Comparison of ENCODE assay signal across 12 cellular contexts in the genomic region with DNA sequence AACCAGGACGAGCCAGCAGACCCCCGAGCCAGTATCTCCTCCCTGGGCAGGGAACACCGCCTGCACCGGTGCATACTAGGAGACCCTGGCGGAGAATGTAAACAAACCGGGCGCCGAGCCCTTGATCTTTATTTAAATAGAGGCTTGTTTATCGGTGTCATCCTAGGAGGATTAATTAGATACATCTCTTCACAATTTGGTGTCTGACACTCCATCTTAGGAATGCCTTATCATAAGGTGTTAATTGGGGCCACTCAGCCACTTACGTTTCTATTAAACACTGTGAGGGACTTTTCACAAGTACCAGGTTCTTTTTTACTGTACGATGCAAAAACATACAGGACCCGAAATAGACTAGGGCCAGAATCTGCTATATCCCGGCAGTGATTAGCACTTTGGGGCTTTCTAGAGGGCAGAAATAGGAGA. TPM values are rescaled to one million over a fixed set of nuclear protein-coding genes. Genes with fewer than 3 reads are reported as not detected.
DNase-seq lines count a peak whose midpoint lies in the region; ATAC-seq, FAIRE-seq and TF ChIP-seq lines count a peak whose summit lies in the region.
"Had no signal": no experiment of that assay in that cellular context is flagged by ENCODE, and none has a peak within 500 bp of the region (broad histone marks: within the 10 kb centered on the region; RNA-seq: fewer than 3 reads in every experiment).

No MANE protein-coding gene starts in this region.

- BruUV-seq in HepG2 (replicated peaks; lab: Mats Ljungman, UMichigan), result no TSS peak

- H3K36me3 Mint-ChIP-seq in activated CD4-positive, alpha-beta T cell treated with anti-CD3 and anti-CD28 coated beads, Interleukin-2, amount 10 ng/mL, durations not matched to agents 24 days and 14 days (ENCODE audit: low read depth), result peaks cover 10% of the 10 kb centered on the region
- peaks cover 1 to 6% of the 10 kb centered on the region in 2 donors for H3K36me3 Mint-ChIP-seq in activated T-cell treated with anti-CD3 and anti-CD28 coated beads, Interleukin-2, amount 50 U/mL, for 72 hours (ENCODE audit: insufficient read depth in 2 of 2)

- no peaks in the 10 kb centered on the region for H3K36me3 ChIP-seq in HepG2 (replicated peaks in 1 of 2; ENCODE audit: control insufficient read depth in 1 of 2, insufficient read depth in 2 of 2, low read length in 2 of 2)
- H3K36me3 ChIP-seq in stomach, result no peaks in the 10 kb centered on the region
- H3K36me3 ChIP-seq: MG63 had no signal

- TF ChIP-seq RAD21 in HepG2 (CRISPR knock-in tag; IDR thresholded peaks at IDR 0.05), result no peak

- WGBS in HepG2 (ENCODE audit: low lambda C conversion rate), result under 1% methylated on average over 13 of the region's 13 CpGs
- 5 to 15% (median 7%) methylated on average over 13 of the region's 13 CpGs for WGBS in stomach, 5 donors

- no peak overlapping the region for H2AFZ ChIP-seq in HepG2 (ENCODE audit: low read length)

- H3K79me2 ChIP-seq in HepG2 (ENCODE audit: insufficient read depth, low read length), result no peaks in the 10 kb centered on the region

- POLR2A ChIA-PET in HepG2 (lab: Yijun Ruan, JAX), result no interaction called here

- peaks cover 28% of the 10 kb centered on the region for H3K4me1 Mint-ChIP-seq in activated CD4-positive, alpha-beta T cell treated with anti-CD3 and anti-CD28 coated beads, Interleukin-2, amount 10 ng/mL, durations not matched to agents 24 days and 14 days
- peaks cover 30% of the 10 kb centered on the region for H3K4me1 Mint-ChIP-seq in activated T-cell treated with anti-CD3 and anti-CD28 coated beads, Interleukin-2, amount 50 U/mL, for 72 hours (ENCODE audit: low read depth)

- intact Hi-C loops in activated CD4-positive, alpha-beta T cell treated with anti-CD3 and anti-CD28 coated beads, Interleukin-2, amount 10 ng/mL, durations not matched to agents 24 days and 14 days (cut with micrococcal nuclease), result loop anchor here (5.0 kb wide), 2 partner anchors 213 to 633 kb away; a partner anchor contains a TSS
- intact Hi-C loops in HepG2 (cut with micrococcal nuclease; ENCODE audit: unreplicated experiment) (loop anchor here (5.0 to 10.0 kb wide), 3 partner anchors 171 to 573 kb away; a partner anchor contains a TSS), stomach (cut with DNase I; ENCODE audit: low total_unique reads) (loop anchor here (10.0 kb wide), 1 partner anchor 601 kb away; no protein-coding TSS in a partner anchor)

- H3K9me3 Mint-ChIP-seq in activated CD4-positive, alpha-beta T cell treated with anti-CD3 and anti-CD28 coated beads, Interleukin-2, amount 10 ng/mL, durations not matched to agents 24 days and 14 days, result no peaks in the 10 kb centered on the region
- no peaks in the 10 kb centered on the region for H3K9me3 Mint-ChIP-seq in activated T-cell treated with anti-CD3 and anti-CD28 coated beads, Interleukin-2, amount 50 U/mL, for 72 hours

- FAIRE-seq in HepG2 (lab: Jason Lieb, UNC), result no peak

- H3K4me3 ChIP-seq in HepG2 (replicated peaks in 1 of 3; ENCODE audit: insufficient read depth in 1 of 3, low read depth in 2 of 3, low read length in 3 of 3), result peak overlapping the region in 1 of 3 experiments; percentile 62; a peak in 2 of 6 replicates
- H3K4me3 ChIP-seq in stomach, result peak overlapping the region in 3 of 4 donors; percentile 57 to 68 (median 64)

- no peak for TF ChIP-seq POLR2A in HepG2 (IDR thresholded peaks at IDR 0.05; ENCODE audit: insufficient read depth in 1 of 2, low read depth in 2 of 2, low read length in 2 of 2)
- no peak for TF ChIP-seq POLR2A in stomach (IDR thresholded peaks at IDR 0.05)

- H3K9me3 ChIP-seq in HepG2 (ENCODE audit: low read length) (no peaks in the 10 kb centered on the region), stomach (no peaks in the 10 kb centered on the region)
- H3K9me3 ChIP-seq: MG63 had no signal

- in situ Hi-C loops in HepG2 (cut with HindIII; ENCODE audit: extremely low pct_ligation_motif_present, low pct_unique_long_range_greater_than_20kb), result loop anchor here (5.0 kb wide), 1 partner anchor 608 kb away; no protein-coding TSS in a partner anchor

- H3K4me2 ChIP-seq in HepG2 (ENCODE audit: low read depth, low read length), result peak overlapping the region; percentile 97

- DNase-seq in activated CD4-positive, alpha-beta T cell treated with anti-CD3 and anti-CD28 coated beads, Interleukin-2, amount 10 ng/mL, durations not matched to agents 24 days and 14 days, result no peak
- no peak for DNase-seq in activated CD4-positive, alpha-beta T cell treated with anti-CD3 and anti-CD28 coated beads, Interleukin-2, amount 50 U/mL, for 4 hours
- no peak for DNase-seq in activated T-cell treated with anti-CD3 and anti-CD28 coated beads, Interleukin-2, amount 50 U/mL, for 72 hours
- DNase-seq in HepG2 (ENCODE audit: low spot score), result no peak
- no peak for DNase-seq in stomach
- DNase-seq in NCI-H2196 (lab: John Stamatoyannopoulos, UW; ENCODE audit: unreplicated experiment), result no peak
- no peak for DNase-seq in GM19240 (ENCODE audit: insufficient read length, low spot score)
- DNase-seq: activated gamma-delta T cell treated with Interleukin-2 at 50 U/mL for 16 hours; MG63; SHP77 treated with DMSO at 0.1 percent for 48 hours; stimulated activated CD4-positive, alpha-beta T cell treated with anti-CD3 and anti-CD28 coated beads, Interleukin-1b, Interleukin-23, amount 100 ng/mL, for 48 hours had no signal

- H3K27me3 ChIP-seq in HepG2 (ENCODE audit: control insufficient read depth in 1 of 2, insufficient read depth in 2 of 2, low read length in 2 of 2), result peaks cover 12 to 62% of the 10 kb centered on the region in 2 experiments
- peaks cover 7 to 78% (median 44%) of the 10 kb centered on the region in 3 donors for H3K27me3 ChIP-seq in stomach
- H3K27me3 ChIP-seq: MG63 had no signal

- ATAC-seq in activated T-cell treated with anti-CD3 and anti-CD28 coated beads, Interleukin-2, amount 50 U/mL, for 72 hours (replicated peaks in 1 of 2), result no peak
- ATAC-seq in HepG2, result 0 out of 3 replicates have a peak, but pooled peaks have one; percentile 10
- ATAC-seq in GM21576 (IDR thresholded peaks at IDR 0.05; ENCODE audit: unreplicated experiment), result no peak

- TF ChIP-seq EP300 in HepG2 (IDR thresholded peaks at IDR 0.05; ENCODE audit: low read depth in 2 of 2, low read length in 2 of 2) (no peak), HepG2 (CRISPR knock-in tag; IDR thresholded peaks at IDR 0.05; ENCODE audit: borderline replicate concordance) (no peak), stomach (IDR thresholded peaks at IDR 0.05) (no peak)

- H3K27me3 Mint-ChIP-seq in activated CD4-positive, alpha-beta T cell treated with anti-CD3 and anti-CD28 coated beads, Interleukin-2, amount 10 ng/mL, durations not matched to agents 24 days and 14 days, result peaks cover 70% of the 10 kb centered on the region
- peaks cover 70% of the 10 kb centered on the region for H3K27me3 Mint-ChIP-seq in activated T-cell treated with anti-CD3 and anti-CD28 coated beads, Interleukin-2, amount 50 U/mL, for 72 hours (ENCODE audit: low read depth)

- CTCF ChIA-PET in HepG2 (lab: Yijun Ruan, JAX; ENCODE audit: low intra/inter-chr PET ratio, low total read pairs), result no interaction called here

- H3K4me1 ChIP-seq in HepG2 (ENCODE audit: insufficient read depth, low read length) (peaks cover 34% of the 10 kb centered on the region), stomach (peaks cover 24 to 40% (median 33%) of the 10 kb centered on the region in 4 donors)

- no peak for TF ChIP-seq CTCF in HepG2 (CRISPR knock-in tag; IDR thresholded peaks at IDR 0.05)
- no peak for TF ChIP-seq CTCF in stomach (IDR thresholded peaks at IDR 0.05)

- H4K20me1 ChIP-seq in HepG2 (ENCODE audit: insufficient read depth, low read length), result 0 out of 2 replicates have a peak, but pooled peaks cover 3% of the 10 kb centered on the region

- peak overlapping the region; percentile 94 for H3K4me3 Mint-ChIP-seq in activated CD4-positive, alpha-beta T cell treated with anti-CD3 and anti-CD28 coated beads, Interleukin-2, amount 10 ng/mL, durations not matched to agents 24 days and 14 days
- peak overlapping the region; percentile 94 to 96 for H3K4me3 Mint-ChIP-seq in activated T-cell treated with anti-CD3 and anti-CD28 coated beads, Interleukin-2, amount 50 U/mL, for 72 hours

- H3K27ac ChIP-seq in HepG2 (ENCODE audit: extremely low read length, insufficient read depth, low read length) (no peak overlapping the region), stomach (no peak overlapping the region)

- no peak overlapping the region for H3K9ac ChIP-seq in HepG2 (ENCODE audit: insufficient read depth, low read depth, low read length)

- H3K27ac Mint-ChIP-seq in activated CD4-positive, alpha-beta T cell treated with anti-CD3 and anti-CD28 coated beads, Interleukin-2, amount 10 ng/mL, durations not matched to agents 24 days and 14 days, result peak overlapping the region; percentile 39
- peak overlapping the region; percentile 92 for H3K27ac Mint-ChIP-seq in activated T-cell treated with anti-CD3 and anti-CD28 coated beads, Interleukin-2, amount 50 U/mL, for 72 hours

RNA-seq across cellular contexts. Expression of a gene that starts 8.0 kb away (rescaled TPM):
- 7.4 and 7.8 TPM in 2 replicates for total RNA-seq in activated CD4-positive, alpha-beta T cell treated with anti-CD3 and anti-CD28 coated beads, Interleukin-2, amount 10 ng/mL, durations not matched to agents 24 days and 14 days
- total RNA-seq in activated T-cell treated with anti-CD3 and anti-CD28 coated beads, Interleukin-2, amount 50 U/mL, for 72 hours, result 1 to 10 TPM; 1.2 to 7.2 TPM
- total RNA-seq in HepG2 (2016; rRNA removed; fragmentation: Illumina TruSeq; extraction: Trizol) (0.11 and 0.28 TPM in 2 replicates), stomach (under 1 TPM in 2 of 5 donors, not detected in 3; 0.55 to 0.58 TPM)
- total RNA-seq in HepG2 (2016; cell fraction: cytosol; rRNA removed; fragmentation: Illumina TruSeq; extraction: Trizol; ENCODE audit: low read depth), result 0.09 TPM in 1 of 2 replicates, not detected in the other
- 0.15 and 0.24 TPM in 2 replicates for total RNA-seq in HepG2 (2016; cell fraction: insoluble cytoplasmic fraction; rRNA removed; fragmentation: Illumina TruSeq; extraction: Trizol)
- total RNA-seq in HepG2 (2016; cell fraction: membrane; rRNA removed; fragmentation: Illumina TruSeq; extraction: Trizol), result 0.06 and 0.10 TPM in 2 replicates
- total RNA-seq in HepG2 (2016; cell fraction: nucleus; rRNA removed; fragmentation: Illumina TruSeq; extraction: Trizol), result not detected in 2 replicates
- polyA plus RNA-seq in HepG2 (2011; rRNA removed) (0.10 and 0.12 TPM in 2 replicates), stomach (under 1 TPM in 2 of 3 donors, not detected in 1; 0.10 to 0.12 TPM)
- polyA plus RNA-seq in HepG2 (2011; cell fraction: cytosol; rRNA removed), result 0.05 and 0.12 TPM in 2 replicates
- 0.05 and 0.09 TPM in 2 replicates for polyA plus RNA-seq in HepG2 (2011; cell fraction: nucleus; rRNA removed)
- 0.04 TPM in 1 of 2 replicates, not detected in the other for polyA plus RNA-seq in HepG2 (2012)
- 0.06 TPM in 1 of 2 replicates, not detected in the other for polyA plus RNA-seq in HepG2 (2016; cell fraction: cytosol; fragmentation: Illumina TruSeq; extraction: Trizol; ENCODE audit: low read depth)
- polyA plus RNA-seq in HepG2 (2016; cell fraction: insoluble cytoplasmic fraction; fragmentation: Illumina TruSeq; extraction: Trizol; ENCODE audit: low read depth), result 0.27 and 0.40 TPM in 2 replicates
- not detected in 2 replicates for polyA plus RNA-seq in HepG2 (2016; cell fraction: membrane; fragmentation: Illumina TruSeq; extraction: Trizol; ENCODE audit: low read depth)
- 0.36 TPM in 1 of 2 replicates, not detected in the other for polyA plus RNA-seq in HepG2 (2016; cell fraction: nucleus; fragmentation: Illumina TruSeq; extraction: Trizol; ENCODE audit: insufficient read depth, low read depth)
- 0.10 and 0.63 TPM in 2 replicates for polyA minus RNA-seq in HepG2 (2011; rRNA and poly(A)+ RNA removed; ENCODE audit: low replicate concordance)
- polyA minus RNA-seq in HepG2 (2011; cell fraction: cytosol; rRNA and poly(A)+ RNA removed), result 0.18 TPM in 1 of 2 replicates, not detected in the other
- 0.25 and 0.26 TPM in 2 replicates for polyA minus RNA-seq in HepG2 (2011; cell fraction: nucleus; rRNA and poly(A)+ RNA removed)
